22 cellular contexts compared by ENCODE assay signal in genomic region chr7:22962775-22963358, GRCh38. TPM values are rescaled to one million over a fixed set of nuclear protein-coding genes. Genes with fewer than 3 reads are reported as not detected.
DNase-seq lines count a peak whose midpoint lies in the region; ATAC-seq and TF ChIP-seq lines count a peak whose summit lies in the region.
"Had no signal": no experiment of that assay in that cellular context is flagged by ENCODE, and none has a peak within 500 bp of the region (broad histone marks: within the 10 kb centered on the region; RNA-seq: fewer than 3 reads in every experiment).

No MANE protein-coding gene starts in this region.

- no peaks in the 10 kb centered on the region for H3K9me3 Mint-ChIP-seq in activated CD4-positive, alpha-beta memory T cell treated with anti-CD3 and anti-CD28 coated beads, Interleukin-2, amount 10 ng/mL, durations not matched to agents 7 days and 5 days
- H3K9me3 Mint-ChIP-seq: CD4-positive, CD25-positive, alpha-beta regulatory T cell had no signal

- H3K4me1 ChIP-seq in IMR-90 (ENCODE audit: control insufficient read depth, insufficient read depth, low read length) (no peaks in the 10 kb centered on the region; the same call in 1 of the 2 replicates), sigmoid colon (no peaks in the 10 kb centered on the region)
- H3K4me1 ChIP-seq: BE2C, Caco-2 had no signal

- no peaks in the 10 kb centered on the region for H3K4me1 Mint-ChIP-seq in activated CD4-positive, alpha-beta memory T cell treated with anti-CD3 and anti-CD28 coated beads, Interleukin-2, amount 10 ng/mL, durations not matched to agents 7 days and 5 days

- H3K27me3 ChIP-seq in IMR-90 (ENCODE audit: control insufficient read depth, insufficient read depth, low read length) (no peaks in the 10 kb centered on the region), sigmoid colon (no peaks in the 10 kb centered on the region)
- H3K27me3 ChIP-seq: MG63 had no signal

- DNase-seq in EH (ENCODE audit: low read depth) (peak; percentile 27), IMR-90 (peak; percentile 14), amniotic stem cell (lab: John Stamatoyannopoulos, UW) (peak; percentile 24), myocyte (ENCODE audit: low read depth) (peak; percentile 37), sigmoid colon (no peak)
- no peak for DNase-seq in activated CD4-positive, alpha-beta memory T cell treated with anti-CD3 and anti-CD28 coated beads, Interleukin-2, amount 10 ng/mL, durations not matched to agents 7 days and 5 days
- DNase-seq: BE2C; Caco-2; CD4-positive, CD25-positive, alpha-beta regulatory T cell; MG63; NCI-H1048; NCI-H1436 treated with DMSO at 0.1 percent for 48 hours; NCI-H2029; NCI-H446 treated with DMSO at 0.1 percent for 48 hours; NCI-H748 treated with DMSO at 0.1 percent for 48 hours; NK-92 treated with Interleukin-12 subunit alpha and Interleukin-12 subunit beta, amount 100 ng/mL, for 24 hours; SHP77 treated with DMSO at 0.1 percent for 48 hours had no signal

- H3K4me3 ChIP-seq in IMR-90 (ENCODE audit: insufficient read depth, low read depth, low read length) (no peak overlapping the region), sigmoid colon (no peak overlapping the region)
- H3K4me3 ChIP-seq: GM12878, MG63 had no signal

- no peak overlapping the region for H2BK5ac ChIP-seq in IMR-90 (ENCODE audit: low read depth, low read length, poor library complexity, severe bottlenecking)

- no peak overlapping the region; the same call in 1 of the 2 replicates for H3K18ac ChIP-seq in IMR-90 (ENCODE audit: low read depth, low read length)

- peaks cover 53% of the 10 kb centered on the region for H3K36me3 Mint-ChIP-seq in activated CD4-positive, alpha-beta memory T cell treated with anti-CD3 and anti-CD28 coated beads, Interleukin-2, amount 10 ng/mL, durations not matched to agents 7 days and 5 days (ENCODE audit: low read depth)

- H2BK15ac ChIP-seq in IMR-90 (ENCODE audit: low read depth, low read length) = no peak overlapping the region

- H3K14ac ChIP-seq in IMR-90 (replicated peaks; ENCODE audit: low read depth, low read length) = no peak overlapping the region

- H2AK5ac ChIP-seq in IMR-90 (ENCODE audit: low read depth, low read length) = no peak overlapping the region

- TF ChIP-seq POLR2A in IMR-90 (IDR thresholded peaks at IDR 0.05; ENCODE audit: low read depth, low read length) = no peak
- no peak for TF ChIP-seq POLR2A in sigmoid colon (IDR thresholded peaks at IDR 0.05)

- TF ChIP-seq CTCF in IMR-90 (conservative IDR thresholded peaks at IDR 0.05; ENCODE audit: low read depth, low read length) (no peak), sigmoid colon (IDR thresholded peaks at IDR 0.05) (no peak)

- H2BK120ac ChIP-seq in IMR-90 (ENCODE audit: low read depth, low read length) = no peak overlapping the region

- no peak overlapping the region for H2AK9ac ChIP-seq in IMR-90 (replicated peaks; ENCODE audit: low read depth, low read length, poor library complexity)

- H4K8ac ChIP-seq in IMR-90 (ENCODE audit: low read depth in 2 of 2, low read length in 2 of 2) = no peak overlapping the region

- no peak overlapping the region for H3K4ac ChIP-seq in IMR-90 (ENCODE audit: low read depth, low read length)

- no peak overlapping the region for H3K56ac ChIP-seq in IMR-90 (ENCODE audit: extremely low read depth, insufficient read depth, low read length)

- intact Hi-C loops in IMR-90 (cut with micrococcal nuclease) (no loop called here), sigmoid colon (cut with DNase I) (no loop called here)

- dilution Hi-C loops in IMR-90 (cut with HindIII; ENCODE audit: low sequenced_read_pairs, unreplicated experiment) = no loop called here

- BruUV-seq in IMR-90 (replicated peaks; lab: Mats Ljungman, UMichigan) = no TSS peak

- no peak overlapping the region for H3K27ac Mint-ChIP-seq in activated CD4-positive, alpha-beta memory T cell treated with anti-CD3 and anti-CD28 coated beads, Interleukin-2, amount 10 ng/mL, durations not matched to agents 7 days and 5 days
- H3K27ac Mint-ChIP-seq: CD4-positive, CD25-positive, alpha-beta regulatory T cell had no signal

- peaks cover 3% of the 10 kb centered on the region; the same call in 1 of the 2 replicates for H3K9me1 ChIP-seq in IMR-90 (ENCODE audit: insufficient read depth, low read length)

- H2AFZ ChIP-seq in IMR-90 (replicated peaks; ENCODE audit: low read length, poor library complexity) = no peak overlapping the region

- H4K20me1 ChIP-seq in IMR-90 (ENCODE audit: insufficient read depth, low read length) = no peaks in the 10 kb centered on the region

- H3K9me3 ChIP-seq in IMR-90 (ENCODE audit: control insufficient read depth, insufficient read depth, low read length) = no peaks in the 10 kb centered on the region
- no peaks in the 10 kb centered on the region for H3K9me3 ChIP-seq in sigmoid colon
- H3K9me3 ChIP-seq: BE2C, Caco-2, MG63 had no signal

- POLR2A ChIA-PET in IMR-90 (lab: Charles Lee; ENCODE audit: unreplicated experiment) = no interaction called here
- POLR2A ChIA-PET in activated CD4-positive, alpha-beta memory T cell treated with anti-CD3 and anti-CD28 coated beads, Interleukin-2, amount 10 ng/mL, durations not matched to agents 7 days and 5 days (lab: Charles Lee) = no interaction called here

- no peak overlapping the region for H3K23ac ChIP-seq in IMR-90 (ENCODE audit: low read depth, low read length)

- no peak overlapping the region for H3K4me3 Mint-ChIP-seq in activated CD4-positive, alpha-beta memory T cell treated with anti-CD3 and anti-CD28 coated beads, Interleukin-2, amount 10 ng/mL, durations not matched to agents 7 days and 5 days
- H3K4me3 Mint-ChIP-seq: CD4-positive, CD25-positive, alpha-beta regulatory T cell had no signal

- CTCF ChIA-PET in IMR-90 (lab: Yijun Ruan, JAX) = no interaction called here
- CTCF ChIA-PET in activated CD4-positive, alpha-beta memory T cell treated with anti-CD3 and anti-CD28 coated beads, Interleukin-2, amount 10 ng/mL, durations not matched to agents 7 days and 5 days (lab: Charles Lee) = no interaction called here

- ATAC-seq in IMR-90 (ENCODE audit: low read depth) (no peak), HG02763 (IDR thresholded peaks at IDR 0.05; ENCODE audit: unreplicated experiment) (no peak), HG02759 (IDR thresholded peaks at IDR 0.05; ENCODE audit: unreplicated experiment) (no peak)
- ATAC-seq: GM12878, HepG2 had no signal

- H3K4me2 ChIP-seq in IMR-90 (ENCODE audit: low read depth, low read length) = no peak overlapping the region
- H3K4me2 ChIP-seq: KMS-11 had no signal

- in situ Hi-C loops in IMR-90 (cut with MboI; ENCODE audit: low sequenced_read_pairs) = no loop called here

- WGBS in IMR-90 (ENCODE audit: extremely low coverage in 2 of 2, insufficient read length in 1 of 2), 2 experiments = no CpG with 5 or more reads among the region's 4 CpGs
- 81 to 94% methylated on average over 4 of the region's 4 CpGs for WGBS in sigmoid colon, 2 donors

- TF ChIP-seq RAD21 in IMR-90 (IDR thresholded peaks at IDR 0.05; ENCODE audit: low read length) = no peak

- no peak for TF ChIP-seq EP300 in sigmoid colon (IDR thresholded peaks at IDR 0.05)

- peaks cover 2% of the 10 kb centered on the region for H3K36me3 ChIP-seq in IMR-90 (ENCODE audit: control insufficient read depth, insufficient read depth, low read length)
- H3K36me3 ChIP-seq in sigmoid colon = peaks cover 0 to 34% (median 0%) of the 10 kb centered on the region in 4 donors
- H3K36me3 ChIP-seq: BE2C had no signal

- no peak overlapping the region for H2BK20ac ChIP-seq in IMR-90 (ENCODE audit: low read depth, low read length)

- H3K9ac ChIP-seq in IMR-90 (ENCODE audit: low read depth, low read length) = no peak overlapping the region
- H3K9ac ChIP-seq: KMS-11 had no signal

- no peak overlapping the region for H4K5ac ChIP-seq in IMR-90 (ENCODE audit: low read depth, low read length)

- no peak overlapping the region for H4K91ac ChIP-seq in IMR-90 (ENCODE audit: insufficient read depth, low read depth, low read length)

- no peaks in the 10 kb centered on the region for H3K27me3 Mint-ChIP-seq in activated CD4-positive, alpha-beta memory T cell treated with anti-CD3 and anti-CD28 coated beads, Interleukin-2, amount 10 ng/mL, durations not matched to agents 7 days and 5 days
- H3K27me3 Mint-ChIP-seq: CD4-positive, CD25-positive, alpha-beta regulatory T cell had no signal

- H3K27ac ChIP-seq in IMR-90 (ENCODE audit: insufficient read depth, low read length) (no peak overlapping the region), sigmoid colon (no peak overlapping the region)
- H3K27ac ChIP-seq: KMS-11 had no signal

- peaks cover 16 to 19% of the 10 kb centered on the region in 2 experiments for H3K79me1 ChIP-seq in IMR-90 (ENCODE audit: low read depth in 1 of 2, low read length in 2 of 2)

TF ChIP-seq in IMR-90, 13 proteins besides CTCF, POLR2A, EP300 and RAD21 (continues in another document):
- TF ChIP-seq USF2 (IDR thresholded peaks at IDR 0.05; ENCODE audit: low read depth, low read length) (no peak), BHLHE40 (IDR thresholded peaks at IDR 0.05; ENCODE audit: low read depth, low read length) (no peak), NFE2L2 (IDR thresholded peaks at IDR 0.05; ENCODE audit: low read depth, low read length) (no peak), SMC3 (IDR thresholded peaks at IDR 0.05; ENCODE audit: low read depth, low read length) (no peak), MXI1 (IDR thresholded peaks at IDR 0.05; ENCODE audit: borderline replicate concordance, low read depth, low read length) (no peak), MAZ (IDR thresholded peaks at IDR 0.05; ENCODE audit: borderline replicate concordance, low read depth, low read length) (no peak), FOS (IDR thresholded peaks at IDR 0.05; ENCODE audit: low read depth, low read length) (no peak)

RNA-seq across cellular contexts. Expression of gene HYCC1, which starts 51.1 kb away (rescaled TPM):
- 78.3 and 185 TPM in 2 replicates for total RNA-seq in IMR-90 (2012; rRNA removed)
- polyA plus RNA-seq in IMR-90 (2012; rRNA removed) = 42.9 and 44.1 TPM in 2 replicates
- polyA plus RNA-seq in IMR-90 (2012; cell fraction: cytosol; rRNA removed) = 16.8 and 23.7 TPM in 2 replicates
- 4.9 and 30.2 TPM in 2 replicates for polyA plus RNA-seq in IMR-90 (2012; cell fraction: nucleus; rRNA removed; ENCODE audit: low replicate concordance)
- total RNA-seq in myocyte = 126 and 154 TPM in 2 replicates
- polyA plus RNA-seq in myocyte (2012) = 35.7 TPM
- 100 to 1,000 TPM; 103 to 105 TPM for total RNA-seq in activated CD4-positive, alpha-beta memory T cell treated with anti-CD3 and anti-CD28 coated beads, Interleukin-2, amount 10 ng/mL, durations not matched to agents 7 days and 5 days
- 10 to 100 TPM; 28.8 to 49.9 (median 35.0) TPM for total RNA-seq in sigmoid colon
- 1 to 10 TPM; 1.4 to 8.1 (median 4.2) TPM for polyA plus RNA-seq in sigmoid colon

Comparison
In these comparisons a context has a peak if more than half of its experiments do, and no peak if none do; other contexts are left out.
1. DNase-seq: peak in EH (single experiment), IMR-90 (single experiment), amniotic stem cell (single experiment) and myocyte (single experiment); none in activated CD4-positive, alpha-beta memory T cell treated with anti-CD3 and anti-CD28 coated beads, Interleukin-2, amount 10 ng/mL, durations not matched to agents 7 days and 5 days (single experiment) and sigmoid colon (single experiment).